In the genomic region with DNA sequence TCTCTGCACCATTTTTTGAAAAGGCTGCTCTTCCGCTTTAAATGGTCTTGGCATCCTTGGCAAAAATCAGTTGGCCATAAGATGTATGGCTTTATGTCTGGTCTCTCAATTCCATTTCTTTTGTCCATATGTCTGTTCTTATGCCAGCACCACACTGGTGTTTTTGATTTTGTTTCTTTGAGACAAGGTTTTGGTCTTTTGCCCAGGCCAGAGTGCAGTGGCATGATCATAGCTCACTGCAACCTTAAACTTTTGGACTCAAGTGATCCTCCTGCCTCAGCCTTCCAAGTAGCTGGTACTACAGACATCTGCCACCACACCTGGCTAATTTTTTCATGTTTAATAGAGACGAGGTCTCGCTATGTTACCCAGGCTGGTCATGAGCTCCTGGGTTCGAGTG, we compare ENCODE assay signal across 30 cellular contexts.
"Had no signal": no experiment of that assay in that cellular context is flagged by ENCODE, and none has a peak within 500 bp of the region (broad histone marks: within the 10 kb centered on the region; RNA-seq: fewer than 3 reads in every experiment).

No MANE protein-coding gene starts in this region.

- H3K4me1 Mint-ChIP-seq: activated B cell treated with CpG ODN at 0.5 μM for 24 hours; activated T-helper 17 cell treated with anti-CD3 and anti-CD28 coated beads, Interleukin-2, amount 50 U/mL, for 72 hours; central memory CD8-positive, alpha-beta T cell; endodermal cell; T-helper 17 cell had no signal

- H3K4me1 ChIP-seq: ascending aorta had no signal

- H3K4me3 ChIP-seq: ascending aorta, coronary artery, dorsolateral prefrontal cortex had no signal

- H3K27ac ChIP-seq: ascending aorta, brain microvascular endothelial cell, coronary artery, dorsolateral prefrontal cortex, WERI-Rb-1 had no signal

- H3K9me3 ChIP-seq: ascending aorta had no signal

- H3K27me3 Mint-ChIP-seq: activated B cell treated with CpG ODN at 0.5 μM for 24 hours; activated CD8-positive, alpha-beta T cell treated with anti-CD3 and anti-CD28 coated beads for 36 hours; activated naive CD8-positive, alpha-beta T cell; activated T-helper 17 cell treated with anti-CD3 and anti-CD28 coated beads, Interleukin-2, amount 50 U/mL, for 72 hours; central memory CD8-positive, alpha-beta T cell; dendritic cell treated with granulocyte-macrophage colony-stimulating factor and Interleukin-4, amounts not matched to agents 40 ng/mL and 50 ng/mL, for 4 days; T-helper 17 cell had no signal

- ATAC-seq: activated CD4-positive, CD25-positive, alpha-beta regulatory T cell treated with anti-CD3 and anti-CD28 coated beads, Interleukin-2, amount 50 U/mL, for 24 hours; activated CD8-positive, alpha-beta T cell treated with anti-CD3 and anti-CD28 coated beads for 36 hours; activated T-cell treated with anti-CD3 and anti-CD28 coated beads, Interleukin-2, amount 50 U/mL, for 4 hours; activated T-helper 17 cell treated with anti-CD3 and anti-CD28 coated beads, Interleukin-2, amount 50 U/mL, for 72 hours; esophagus mucosa; T-helper 17 cell had no signal

- H3K4me3 Mint-ChIP-seq: activated B cell treated with CpG ODN at 0.5 μM for 24 hours; activated CD8-positive, alpha-beta T cell treated with anti-CD3 and anti-CD28 coated beads for 36 hours; activated naive CD8-positive, alpha-beta T cell; activated T-cell treated with anti-CD3 and anti-CD28 coated beads, Interleukin-2, amount 50 U/mL, for 4 hours; activated T-helper 17 cell treated with anti-CD3 and anti-CD28 coated beads, Interleukin-2, amount 50 U/mL, for 72 hours; central memory CD8-positive, alpha-beta T cell; dendritic cell treated with granulocyte-macrophage colony-stimulating factor and Interleukin-4, amounts not matched to agents 40 ng/mL and 50 ng/mL, for 4 days; endodermal cell; T-helper 17 cell; T-helper 2 cell treated with Interferon-gamma antibody and Interleukin-4, amounts not matched to agents 5 μg/mL and 100 μg/mL, for 36 hours had no signal

- H3K27ac Mint-ChIP-seq: activated B cell treated with CpG ODN at 0.5 μM for 24 hours; activated CD8-positive, alpha-beta T cell treated with anti-CD3 and anti-CD28 coated beads for 36 hours; activated naive CD8-positive, alpha-beta T cell; activated T-helper 17 cell treated with anti-CD3 and anti-CD28 coated beads, Interleukin-2, amount 50 U/mL, for 72 hours; dendritic cell treated with granulocyte-macrophage colony-stimulating factor and Interleukin-4, amounts not matched to agents 40 ng/mL and 50 ng/mL, for 4 days; endodermal cell; T-helper 17 cell; T-helper 2 cell treated with Interferon-gamma antibody and Interleukin-4, amounts not matched to agents 5 μg/mL and 100 μg/mL, for 36 hours had no signal

- H3K36me3 ChIP-seq: ascending aorta, brain microvascular endothelial cell had no signal

- H3K9me3 Mint-ChIP-seq: activated B cell treated with CpG ODN at 0.5 μM for 24 hours; activated CD8-positive, alpha-beta T cell treated with anti-CD3 and anti-CD28 coated beads for 36 hours; activated T-cell treated with anti-CD3 and anti-CD28 coated beads, Interleukin-2, amount 50 U/mL, for 4 hours; activated T-helper 17 cell treated with anti-CD3 and anti-CD28 coated beads, Interleukin-2, amount 50 U/mL, for 72 hours; central memory CD8-positive, alpha-beta T cell; dendritic cell treated with granulocyte-macrophage colony-stimulating factor and Interleukin-4, amounts not matched to agents 40 ng/mL and 50 ng/mL, for 4 days; endodermal cell; T-helper 2 cell treated with Interferon-gamma antibody and Interleukin-4, amounts not matched to agents 5 μg/mL and 100 μg/mL, for 36 hours had no signal

- H3K27me3 ChIP-seq: ascending aorta, brain microvascular endothelial cell, dorsolateral prefrontal cortex had no signal

- DNase-seq: activated B cell treated with CpG ODN at 0.5 μM for 24 hours; activated CD4-positive, alpha-beta T cell treated with anti-CD3 and anti-CD28 coated beads for 48 hours; activated CD4-positive, alpha-beta T cell treated with anti-CD3 and anti-CD28 coated beads, Interleukin-2, amount 50 U/mL, for 1 hour; activated CD4-positive, alpha-beta T cell treated with anti-CD3 and anti-CD28 coated beads, Interleukin-2, amount 50 U/mL, for 48 hours; activated CD8-positive, alpha-beta memory T cell treated with anti-CD3 and anti-CD28 coated beads for 24 hours; activated CD8-positive, alpha-beta T cell treated with anti-CD3 and anti-CD28 coated beads for 36 hours; activated effector memory CD4-positive, alpha-beta T cell treated with Interleukin-2 at 50 U/mL for 16 hours; activated gamma-delta T cell treated with Interleukin-2 at 50 U/mL for 16 hours; activated naive CD4-positive, alpha-beta T cell treated with anti-CD3 and anti-CD28 coated beads, Interleukin-2, amount 50 U/mL, for 16 hours; activated naive CD4-positive, alpha-beta T cell treated with Interleukin-2 at 50 U/mL for 16 hours; activated T-cell treated with anti-CD3 and anti-CD28 coated beads, Interleukin-2, amount 50 U/mL, for 4 hours; amygdala; brain microvascular endothelial cell; dorsolateral prefrontal cortex; effector memory CD4-positive, alpha-beta T cell; endodermal cell; head of caudate nucleus; T-helper 1 cell; T-helper 17 cell; T1000; WERI-Rb-1 had no signal
